13 cellular contexts compared by ENCODE assay signal in genomic region chr2:9764153-9764778, GRCh38.
DNase-seq lines count a peak whose midpoint lies in the region; ATAC-seq and TF ChIP-seq lines count a peak whose summit lies in the region.
"Had no signal": no experiment of that assay in that cellular context is flagged by ENCODE, and none has a peak within 500 bp of the region (broad histone marks: within the 10 kb centered on the region; RNA-seq: fewer than 3 reads in every experiment).

No MANE protein-coding gene starts in this region.

- CTCF ChIA-PET in activated CD8-positive, alpha-beta memory T cell treated with anti-CD3 and anti-CD28 coated beads, Interleukin-2, amount 10 ng/mL, durations not matched to agents 7 days and 5 days (lab: Charles Lee): interaction anchor here (1.5 kb wide), 1 partner anchor 10 kb away, joined by 5 read pairs; no protein-coding TSS in a partner anchor

- H3K27me3 Mint-ChIP-seq in activated CD8-positive, alpha-beta memory T cell treated with anti-CD3 and anti-CD28 coated beads, Interleukin-2, amount 10 ng/mL, durations not matched to agents 7 days and 5 days: peaks cover 3% of the 10 kb centered on the region
- peaks cover 38% of the 10 kb centered on the region for H3K27me3 Mint-ChIP-seq in progenitor cell of endocrine pancreas
- H3K27me3 Mint-ChIP-seq: natural killer cell treated with Interleukin-12 subunit alpha and Interleukin-12 subunit beta and Interleukin-15 and Interleukin-18, amount 100 ng/mL, for 72 hours had no signal

- no peaks in the 10 kb centered on the region for H3K36me3 Mint-ChIP-seq in activated CD8-positive, alpha-beta memory T cell treated with anti-CD3 and anti-CD28 coated beads, Interleukin-2, amount 10 ng/mL, durations not matched to agents 7 days and 5 days
- no peaks in the 10 kb centered on the region for H3K36me3 Mint-ChIP-seq in stimulated activated effector memory CD8-positive, alpha-beta T cell treated with anti-CD3 and anti-CD28 coated beads, Interleukin-12 subunit alpha, Interleukin-12 subunit beta, amount 100 ng/mL, for 72 hours
- no peaks in the 10 kb centered on the region for H3K36me3 Mint-ChIP-seq in progenitor cell of endocrine pancreas (ENCODE audit: insufficient read depth)
- H3K36me3 Mint-ChIP-seq: natural killer cell treated with Interleukin-12 subunit alpha and Interleukin-12 subunit beta and Interleukin-15 and Interleukin-18, amount 100 ng/mL, for 72 hours had no signal

- H3K9me3 Mint-ChIP-seq in activated CD8-positive, alpha-beta memory T cell treated with anti-CD3 and anti-CD28 coated beads, Interleukin-2, amount 10 ng/mL, durations not matched to agents 7 days and 5 days (ENCODE audit: low read depth): no peaks in the 10 kb centered on the region
- H3K9me3 Mint-ChIP-seq in stimulated activated effector memory CD8-positive, alpha-beta T cell treated with anti-CD3 and anti-CD28 coated beads, Interleukin-12 subunit alpha, Interleukin-12 subunit beta, amount 100 ng/mL, for 72 hours: no peaks in the 10 kb centered on the region
- H3K9me3 Mint-ChIP-seq in progenitor cell of endocrine pancreas (ENCODE audit: low read depth): no peaks in the 10 kb centered on the region
- H3K9me3 Mint-ChIP-seq: activated CD4-positive, alpha-beta T cell treated with anti-CD3 and anti-CD28 coated beads, Interleukin-2, amount 10 ng/mL, durations not matched to agents 24 days and 14 days; natural killer cell treated with Interleukin-12 subunit alpha and Interleukin-12 subunit beta and Interleukin-15 and Interleukin-18, amount 100 ng/mL, for 72 hours had no signal

- peak; percentile 61 for DNase-seq in activated CD8-positive, alpha-beta memory T cell treated with anti-CD3 and anti-CD28 coated beads, Interleukin-2, amount 10 ng/mL, durations not matched to agents 7 days and 5 days
- no peak for DNase-seq in activated CD8-positive, alpha-beta memory T cell treated with anti-CD3 and anti-CD28 coated beads, Interleukin-2, amount 50 U/mL, for 4 hours
- peak; percentile 18 for DNase-seq in NCI-H146 treated with DMSO at 0.1 percent for 48 hours (lab: John Stamatoyannopoulos, UW; ENCODE audit: unreplicated experiment)
- peak; percentile 83 for DNase-seq in RPMI8226
- no peak for DNase-seq in stimulated activated effector memory CD8-positive, alpha-beta T cell treated with anti-CD3 and anti-CD28 coated beads, Interleukin-12 subunit alpha, Interleukin-12 subunit beta, amount 100 ng/mL, for 72 hours (ENCODE audit: low spot score in 2 of 2)
- no peak for DNase-seq in progenitor cell of endocrine pancreas (ENCODE audit: low spot score, unreplicated experiment)
- DNase-seq in stimulated activated naive CD8-positive, alpha-beta T cell treated with anti-CD3 and anti-CD28 coated beads, Interleukin-15, Interleukin-2, amounts not matched to agents 100 U/mL and 50 U/mL, for 24 hours: no peak
- DNase-seq in NCI-H2081 treated with DMSO at 0.1 percent for 48 hours (lab: John Stamatoyannopoulos, UW): no peak
- DNase-seq: activated CD4-positive, alpha-beta T cell treated with anti-CD3 and anti-CD28 coated beads, Interleukin-2, amount 10 ng/mL, durations not matched to agents 24 days and 14 days; amniotic stem cell; COR-L47 had no signal

- peak overlapping the region; percentile 4 for H3K4me3 Mint-ChIP-seq in activated CD8-positive, alpha-beta memory T cell treated with anti-CD3 and anti-CD28 coated beads, Interleukin-2, amount 10 ng/mL, durations not matched to agents 7 days and 5 days
- H3K4me3 Mint-ChIP-seq in stimulated activated effector memory CD8-positive, alpha-beta T cell treated with anti-CD3 and anti-CD28 coated beads, Interleukin-12 subunit alpha, Interleukin-12 subunit beta, amount 100 ng/mL, for 72 hours: no peak overlapping the region
- H3K4me3 Mint-ChIP-seq in progenitor cell of endocrine pancreas (ENCODE audit: low read depth): no peak overlapping the region
- H3K4me3 Mint-ChIP-seq: activated CD4-positive, alpha-beta T cell treated with anti-CD3 and anti-CD28 coated beads, Interleukin-2, amount 10 ng/mL, durations not matched to agents 24 days and 14 days; natural killer cell treated with Interleukin-12 subunit alpha and Interleukin-12 subunit beta and Interleukin-15 and Interleukin-18, amount 100 ng/mL, for 72 hours had no signal

- no peak for TF ChIP-seq CTCF in progenitor cell of endocrine pancreas (IDR thresholded peaks at IDR 0.05; ENCODE audit: unreplicated experiment)

- H3K4me1 Mint-ChIP-seq in activated CD8-positive, alpha-beta memory T cell treated with anti-CD3 and anti-CD28 coated beads, Interleukin-2, amount 10 ng/mL, durations not matched to agents 7 days and 5 days: peaks cover 46% of the 10 kb centered on the region
- H3K4me1 Mint-ChIP-seq in stimulated activated effector memory CD8-positive, alpha-beta T cell treated with anti-CD3 and anti-CD28 coated beads, Interleukin-12 subunit alpha, Interleukin-12 subunit beta, amount 100 ng/mL, for 72 hours: peaks cover 66% of the 10 kb centered on the region
- peaks cover 16% of the 10 kb centered on the region for H3K4me1 Mint-ChIP-seq in progenitor cell of endocrine pancreas (ENCODE audit: low read depth)

- peak; percentile 18 for ATAC-seq in activated CD8-positive, alpha-beta memory T cell treated with anti-CD3 and anti-CD28 coated beads, Interleukin-2, amount 10 ng/mL, durations not matched to agents 7 days and 5 days
- peak; percentile 43 for ATAC-seq in stimulated activated effector memory CD8-positive, alpha-beta T cell treated with anti-CD3 and anti-CD28 coated beads, Interleukin-12 subunit alpha, Interleukin-12 subunit beta, amount 100 ng/mL, for 72 hours
- no peak for ATAC-seq in stimulated activated naive CD8-positive, alpha-beta T cell treated with anti-CD3 and anti-CD28 coated beads, Interleukin-15, Interleukin-2, amounts not matched to agents 100 U/mL and 50 U/mL, for 24 hours
- ATAC-seq: gastroesophageal sphincter; natural killer cell treated with Interleukin-12 subunit alpha and Interleukin-12 subunit beta and Interleukin-15 and Interleukin-18, amount 100 ng/mL, for 72 hours had no signal

- H3K27ac Mint-ChIP-seq in activated CD8-positive, alpha-beta memory T cell treated with anti-CD3 and anti-CD28 coated beads, Interleukin-2, amount 10 ng/mL, durations not matched to agents 7 days and 5 days: peak overlapping the region; percentile 53
- no peak overlapping the region for H3K27ac Mint-ChIP-seq in stimulated activated effector memory CD8-positive, alpha-beta T cell treated with anti-CD3 and anti-CD28 coated beads, Interleukin-12 subunit alpha, Interleukin-12 subunit beta, amount 100 ng/mL, for 72 hours
- H3K27ac Mint-ChIP-seq in progenitor cell of endocrine pancreas: no peak overlapping the region
- H3K27ac Mint-ChIP-seq: activated CD4-positive, alpha-beta T cell treated with anti-CD3 and anti-CD28 coated beads, Interleukin-2, amount 10 ng/mL, durations not matched to agents 24 days and 14 days; natural killer cell treated with Interleukin-12 subunit alpha and Interleukin-12 subunit beta and Interleukin-15 and Interleukin-18, amount 100 ng/mL, for 72 hours had no signal

Comparison
In these comparisons a context has a peak if more than half of its experiments do, and no peak if none do; other contexts are left out.
1. DNase-seq: peak in activated CD8-positive, alpha-beta memory T cell treated with anti-CD3 and anti-CD28 coated beads, Interleukin-2, amount 10 ng/mL, durations not matched to agents 7 days and 5 days (single experiment), NCI-H146 treated with DMSO at 0.1 percent for 48 hours (single experiment) and RPMI8226 (single experiment); none in activated CD8-positive, alpha-beta memory T cell treated with anti-CD3 and anti-CD28 coated beads, Interleukin-2, amount 50 U/mL, for 4 hours (single experiment), stimulated activated effector memory CD8-positive, alpha-beta T cell treated with anti-CD3 and anti-CD28 coated beads, Interleukin-12 subunit alpha, Interleukin-12 subunit beta, amount 100 ng/mL, for 72 hours (0 of 2), progenitor cell of endocrine pancreas (single experiment), stimulated activated naive CD8-positive, alpha-beta T cell treated with anti-CD3 and anti-CD28 coated beads, Interleukin-15, Interleukin-2, amounts not matched to agents 100 U/mL and 50 U/mL, for 24 hours (single experiment) and NCI-H2081 treated with DMSO at 0.1 percent for 48 hours (single experiment).